Comparison of ENCODE assay signal across 1 cellular context in the genomic region with DNA sequence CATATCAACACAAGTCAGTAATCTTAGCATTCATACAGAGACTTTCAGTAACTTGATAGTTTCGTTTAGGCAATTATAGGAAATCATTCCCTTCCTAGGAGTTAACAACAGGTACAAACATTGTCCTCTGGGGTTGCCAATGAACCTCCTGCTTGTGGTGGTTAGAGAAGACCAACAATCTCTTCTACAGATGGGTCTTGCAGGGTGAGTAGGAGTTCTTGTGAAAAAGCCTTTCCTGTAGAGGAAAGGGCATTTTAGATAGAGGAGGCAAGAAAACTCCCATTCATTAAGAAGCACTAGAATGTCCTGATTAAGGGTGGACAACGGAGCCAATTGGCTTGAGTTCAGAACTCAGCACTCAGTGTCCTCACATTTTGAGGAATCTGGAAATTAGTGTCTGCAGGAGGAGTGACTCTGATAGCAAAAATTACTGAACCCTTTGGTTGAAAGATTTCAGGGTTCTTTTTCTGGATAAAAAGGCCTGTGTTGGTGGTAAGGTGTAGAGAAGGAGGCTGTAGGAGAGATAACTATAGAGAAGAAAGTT.
TF ChIP-seq lines count a peak whose summit lies in the region.

No MANE protein-coding gene starts in this region.

TF ChIP-seq in GM23338, 12 proteins besides CTCF, POLR2A, EP300 and RAD21 (continued from another document):
- TF ChIP-seq ZNF462 (CRISPR knock-in tag; IDR thresholded peaks at IDR 0.05) (no peak), ZNF331 (CRISPR knock-in tag; IDR thresholded peaks at IDR 0.05; ENCODE audit: low read depth) (no peak), NANOG (IDR thresholded peaks at IDR 0.05; ENCODE audit: borderline replicate concordance) (no peak)
- TF ChIP-seq, protein P1, sequence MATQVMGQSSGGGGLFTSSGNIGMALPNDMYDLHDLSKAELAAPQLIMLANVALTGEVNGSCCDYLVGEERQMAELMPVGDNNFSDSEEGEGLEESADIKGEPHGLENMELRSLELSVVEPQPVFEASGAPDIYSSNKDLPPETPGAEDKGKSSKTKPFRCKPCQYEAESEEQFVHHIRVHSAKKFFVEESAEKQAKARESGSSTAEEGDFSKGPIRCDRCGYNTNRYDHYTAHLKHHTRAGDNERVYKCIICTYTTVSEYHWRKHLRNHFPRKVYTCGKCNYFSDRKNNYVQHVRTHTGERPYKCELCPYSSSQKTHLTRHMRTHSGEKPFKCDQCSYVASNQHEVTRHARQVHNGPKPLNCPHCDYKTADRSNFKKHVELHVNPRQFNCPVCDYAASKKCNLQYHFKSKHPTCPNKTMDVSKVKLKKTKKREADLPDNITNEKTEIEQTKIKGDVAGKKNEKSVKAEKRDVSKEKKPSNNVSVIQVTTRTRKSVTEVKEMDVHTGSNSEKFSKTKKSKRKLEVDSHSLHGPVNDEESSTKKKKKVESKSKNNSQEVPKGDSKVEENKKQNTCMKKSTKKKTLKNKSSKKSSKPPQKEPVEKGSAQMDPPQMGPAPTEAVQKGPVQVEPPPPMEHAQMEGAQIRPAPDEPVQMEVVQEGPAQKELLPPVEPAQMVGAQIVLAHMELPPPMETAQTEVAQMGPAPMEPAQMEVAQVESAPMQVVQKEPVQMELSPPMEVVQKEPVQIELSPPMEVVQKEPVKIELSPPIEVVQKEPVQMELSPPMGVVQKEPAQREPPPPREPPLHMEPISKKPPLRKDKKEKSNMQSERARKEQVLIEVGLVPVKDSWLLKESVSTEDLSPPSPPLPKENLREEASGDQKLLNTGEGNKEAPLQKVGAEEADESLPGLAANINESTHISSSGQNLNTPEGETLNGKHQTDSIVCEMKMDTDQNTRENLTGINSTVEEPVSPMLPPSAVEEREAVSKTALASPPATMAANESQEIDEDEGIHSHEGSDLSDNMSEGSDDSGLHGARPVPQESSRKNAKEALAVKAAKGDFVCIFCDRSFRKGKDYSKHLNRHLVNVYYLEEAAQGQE (IDR thresholded peaks at IDR 0.05; ENCODE audit: unreplicated experiment): no peak
TF ChIP-seq in GM23338: peak in this region for 0.
